21 cellular contexts compared by ENCODE assay signal in genomic region chr4:151796106-151796505, GRCh38.
"Had no signal": no experiment of that assay in that cellular context is flagged by ENCODE, and none has a peak within 500 bp of the region (broad histone marks: within the 10 kb centered on the region; RNA-seq: fewer than 3 reads in every experiment).

No MANE protein-coding gene starts in this region.

- DNase-seq: IMR-90, Karpas-422, KG1, MV-4-11, NCI-H1048, NCI-H1105, NCI-H1694, NCI-H187 treated with DMSO at 0.1 percent for 48 hours, NCI-H2081, NCI-H226, NCI-H446, NCI-H510A, NCI-H524 treated with DMSO at 0.1 percent for 48 hours, NCI-H69, NCI-H774, RPMI8226, SHP77, T-helper 1 cell, T-helper 17 cell had no signal

- FAIRE-seq: HepG2, RCC 7860 had no signal
